ENCODE assay signal across 8 cellular contexts in the genomic region with DNA sequence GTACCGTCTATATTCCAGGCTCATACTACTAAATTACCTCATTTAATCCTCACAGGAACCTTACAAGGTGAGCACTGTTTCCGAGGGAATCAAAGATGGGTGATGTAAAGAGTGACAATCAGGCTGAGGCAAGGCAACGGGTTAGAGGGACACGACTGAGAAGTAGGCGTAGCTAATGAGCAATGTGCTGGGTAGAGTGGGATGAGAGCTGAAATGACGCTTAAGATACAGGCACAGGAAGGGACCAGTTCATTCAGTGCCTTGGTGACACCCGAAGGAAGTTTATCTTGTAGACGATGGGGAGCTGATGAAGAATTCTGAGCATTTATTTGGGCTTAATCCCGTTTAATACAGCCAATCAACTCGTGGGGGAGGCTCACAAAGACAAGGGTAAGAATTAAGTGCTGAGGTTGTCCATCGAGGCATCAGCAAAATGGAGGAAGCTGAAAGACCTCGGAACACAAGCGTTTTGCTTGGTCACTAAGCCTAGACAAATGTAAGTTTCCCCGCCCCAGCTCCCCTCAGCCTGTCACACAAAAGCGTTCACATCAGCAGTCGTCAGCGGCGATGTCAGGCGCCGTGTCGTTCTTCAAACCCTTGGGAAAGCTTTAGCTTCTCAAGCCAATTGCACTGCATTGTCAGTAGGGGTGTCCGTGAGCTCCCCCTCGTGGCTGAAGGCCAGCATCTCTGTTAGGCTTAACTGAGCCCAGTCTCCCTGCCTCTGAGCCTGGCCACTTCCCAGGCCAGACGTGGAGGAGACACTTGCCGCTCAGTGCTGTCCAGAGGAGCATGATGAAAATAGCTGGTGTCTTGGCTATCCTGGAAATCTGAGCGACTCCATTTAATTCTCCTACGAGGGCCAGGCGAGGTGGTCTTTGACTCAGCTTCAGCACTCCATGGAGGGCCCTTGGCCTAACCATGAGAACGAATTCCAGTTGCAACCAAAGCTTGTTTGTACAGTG.
DNase-seq lines count a peak whose midpoint lies in the region; ATAC-seq, FAIRE-seq and TF ChIP-seq lines count a peak whose summit lies in the region.

No MANE protein-coding gene starts in this region.

- no peaks in the 10 kb centered on the region for H3K36me3 ChIP-seq in adipocyte (ENCODE audit: control insufficient read depth, insufficient read depth, low read length, severe bottlenecking)

- H3K9me3 ChIP-seq in adipocyte (ENCODE audit: control insufficient read depth, low read length) (no peaks in the 10 kb centered on the region), right cardiac atrium (ENCODE audit: control insufficient read depth, low read length) (no peaks in the 10 kb centered on the region)

- WGBS in right cardiac atrium: 25% methylated on average over 29 of the region's 29 CpGs

- DNase-seq in GM12892 (ENCODE audit: insufficient read length) (peak; percentile 11), NAMALWA (ENCODE audit: low spot score) (peak; percentile 75), adipocyte (ENCODE audit: low read depth) (peak; percentile 92), right cardiac atrium (peak; percentile 87 to 94 (median 91)), retina (peak; percentile 91), cerebellar nuclear complex (lab: John Stamatoyannopoulos, UW) (no peak)

- TF ChIP-seq POLR2A in GM12892 (IDR thresholded peaks at IDR 0.05; ENCODE audit: low read depth, low read length): no peak

- peak overlapping the region; percentile 60 for H3K9ac ChIP-seq in adipocyte (ENCODE audit: low read length)

- ATAC-seq in HG02623 (IDR thresholded peaks at IDR 0.05; ENCODE audit: unreplicated experiment): peak; percentile 99
- peak; percentile 100 for ATAC-seq in SK-N-SH treated with all-trans-retinoic acid at 6 μM for 48 hours
- ATAC-seq in right cardiac atrium: peak; percentile 94 to 98

- intact Hi-C loops in right cardiac atrium (cut with DNase I): no loop called here

- H3K27me3 ChIP-seq in adipocyte (replicated peaks; ENCODE audit: control insufficient read depth, insufficient read depth, low read length) (no peaks in the 10 kb centered on the region), right cardiac atrium (ENCODE audit: control insufficient read depth, insufficient read depth) (no peaks in the 10 kb centered on the region)

- H3K4me1 ChIP-seq in adipocyte (ENCODE audit: control insufficient read depth, insufficient read depth, low read length) (peaks cover 14% of the 10 kb centered on the region), right cardiac atrium (ENCODE audit: control insufficient read depth, insufficient read depth, low read length) (no peaks in the 10 kb centered on the region)

- no peak overlapping the region for H3K27ac ChIP-seq in right cardiac atrium (ENCODE audit: low read length)

- H3K4me3 ChIP-seq in adipocyte (ENCODE audit: low read length): peak overlapping the region; percentile 75
- peak overlapping the region; percentile 19 for H3K4me3 ChIP-seq in right cardiac atrium (ENCODE audit: low read length)

- peak; percentile 77 for FAIRE-seq in GM12892 (lab: Jason Lieb, UNC)

TF ChIP-seq in SK-N-SH treated with all-trans-retinoic acid at 6 μM for 48 hours, 23 proteins besides CTCF, POLR2A, EP300 and RAD21:
- no peak for TF ChIP-seq PPARA (CRISPR knock-in tag; IDR thresholded peaks at IDR 0.05; ENCODE audit: borderline replicate concordance)
- no peak for TF ChIP-seq ISL1 (CRISPR knock-in tag; IDR thresholded peaks at IDR 0.05)
- TF ChIP-seq, protein P1, sequence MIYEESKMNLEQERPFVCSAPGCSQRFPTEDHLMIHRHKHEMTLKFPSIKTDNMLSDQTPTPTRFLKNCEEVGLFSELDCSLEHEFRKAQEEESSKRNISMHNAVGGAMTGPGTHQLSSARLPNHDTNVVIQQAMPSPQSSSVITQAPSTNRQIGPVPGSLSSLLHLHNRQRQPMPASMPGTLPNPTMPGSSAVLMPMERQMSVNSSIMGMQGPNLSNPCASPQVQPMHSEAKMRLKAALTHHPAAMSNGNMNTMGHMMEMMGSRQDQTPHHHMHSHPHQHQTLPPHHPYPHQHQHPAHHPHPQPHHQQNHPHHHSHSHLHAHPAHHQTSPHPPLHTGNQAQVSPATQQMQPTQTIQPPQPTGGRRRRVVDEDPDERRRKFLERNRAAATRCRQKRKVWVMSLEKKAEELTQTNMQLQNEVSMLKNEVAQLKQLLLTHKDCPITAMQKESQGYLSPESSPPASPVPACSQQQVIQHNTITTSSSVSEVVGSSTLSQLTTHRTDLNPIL (CRISPR knock-in tag; IDR thresholded peaks at IDR 0.05; ENCODE audit: low read depth): no peak
- no peak for TF ChIP-seq ZC3H10 (CRISPR knock-in tag; IDR thresholded peaks at IDR 0.05)
- no peak for TF ChIP-seq ZFP3 (CRISPR knock-in tag; IDR thresholded peaks at IDR 0.05)

Comparison
In these comparisons a context has a peak if more than half of its experiments do, and no peak if none do; other contexts are left out.
1. DNase-seq: peak in GM12892 (single experiment), NAMALWA (single experiment), adipocyte (single experiment), right cardiac atrium (3 of 3) and retina (single experiment); none in cerebellar nuclear complex (0 of 2).
2. Peak in every context shown above with its lines, with median percentiles within 50 percentile points of each other: ATAC-seq.